1 cellular context compared by ENCODE assay signal in the genomic region with DNA sequence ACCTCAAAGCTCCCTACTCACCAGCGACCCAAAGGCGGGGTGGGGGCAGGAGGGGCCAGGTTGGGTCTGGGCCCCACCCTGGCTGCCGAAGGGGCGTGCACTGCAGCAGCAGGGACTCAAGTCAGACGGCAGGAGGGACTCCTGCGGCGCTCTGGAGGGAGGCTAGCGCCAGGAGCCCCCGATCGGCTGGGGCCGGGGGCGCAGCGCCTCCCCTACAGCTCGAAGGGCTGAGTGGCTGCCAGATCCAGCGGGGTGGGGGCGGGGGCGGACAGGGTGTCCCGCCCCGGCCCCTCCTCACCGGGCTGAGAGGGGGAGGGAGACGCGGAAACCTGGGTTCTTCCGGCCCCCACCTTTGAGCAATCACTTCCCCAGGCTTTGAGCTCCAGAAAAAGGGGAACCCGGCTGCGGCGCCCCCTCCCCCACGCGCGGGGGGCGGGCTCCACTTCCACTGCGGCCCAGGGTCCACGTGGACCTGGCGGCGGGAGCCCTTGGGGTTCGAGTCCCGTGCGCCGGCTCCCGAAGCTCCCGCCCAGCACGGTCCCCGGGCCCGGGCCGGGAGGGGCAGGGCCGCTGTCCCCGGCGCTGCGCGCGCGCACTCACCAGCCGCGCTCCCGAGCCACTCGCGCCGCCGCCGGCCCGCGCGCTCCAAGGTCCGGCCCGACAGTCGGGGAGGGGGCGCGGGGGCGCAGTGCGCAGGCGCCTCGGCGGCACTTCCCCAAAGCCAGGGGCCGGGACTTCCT.
A peak's percentile ranks its signal among the peaks of the same experiment; 100 is the strongest.
TF ChIP-seq lines count a peak whose summit lies in the region.

RGS19 (minus strand) TSS at position 246 of the 740 bp plus-strand sequence. CDS start 2,632 bp downstream, outside the sequence.

TF ChIP-seq in HepG2, 621 proteins besides CTCF, POLR2A, EP300 and RAD21 (continued from another document and continues in another):
- TF ChIP-seq, protein P1, sequence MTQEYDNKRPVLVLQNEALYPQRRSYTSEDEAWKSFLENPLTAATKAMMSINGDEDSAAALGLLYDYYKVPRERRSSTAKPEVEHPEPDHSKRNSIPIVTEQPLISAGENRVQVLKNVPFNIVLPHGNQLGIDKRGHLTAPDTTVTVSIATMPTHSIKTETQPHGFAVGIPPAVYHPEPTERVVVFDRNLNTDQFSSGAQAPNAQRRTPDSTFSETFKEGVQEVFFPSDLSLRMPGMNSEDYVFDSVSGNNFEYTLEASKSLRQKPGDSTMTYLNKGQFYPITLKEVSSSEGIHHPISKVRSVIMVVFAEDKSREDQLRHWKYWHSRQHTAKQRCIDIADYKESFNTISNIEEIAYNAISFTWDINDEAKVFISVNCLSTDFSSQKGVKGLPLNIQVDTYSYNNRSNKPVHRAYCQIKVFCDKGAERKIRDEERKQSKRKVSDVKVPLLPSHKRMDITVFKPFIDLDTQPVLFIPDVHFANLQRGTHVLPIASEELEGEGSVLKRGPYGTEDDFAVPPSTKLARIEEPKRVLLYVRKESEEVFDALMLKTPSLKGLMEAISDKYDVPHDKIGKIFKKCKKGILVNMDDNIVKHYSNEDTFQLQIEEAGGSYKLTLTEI (CRISPR knock-in tag; conservative IDR thresholded peaks at IDR 0.05) = no peak
- TF ChIP-seq CHCHD3 (CRISPR knock-in tag; IDR thresholded peaks at IDR 0.05) = no peak
- no peak for TF ChIP-seq ZZZ3 (CRISPR knock-in tag; IDR thresholded peaks at IDR 0.05; ENCODE audit: borderline replicate concordance)
- TF ChIP-seq, protein P2, sequence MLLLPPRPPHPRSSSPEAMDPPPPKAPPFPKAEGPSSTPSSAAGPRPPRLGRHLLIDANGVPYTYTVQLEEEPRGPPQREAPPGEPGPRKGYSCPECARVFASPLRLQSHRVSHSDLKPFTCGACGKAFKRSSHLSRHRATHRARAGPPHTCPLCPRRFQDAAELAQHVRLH (CRISPR knock-in tag; IDR thresholded peaks at IDR 0.05; ENCODE audit: borderline replicate concordance, low read depth) = 0 out of 2 replicates have a peak, but pooled peaks have one; percentile 26
- no peak for TF ChIP-seq TCF7L2 (IDR thresholded peaks at IDR 0.05; ENCODE audit: low read depth, low read length)
- TF ChIP-seq, protein P3, sequence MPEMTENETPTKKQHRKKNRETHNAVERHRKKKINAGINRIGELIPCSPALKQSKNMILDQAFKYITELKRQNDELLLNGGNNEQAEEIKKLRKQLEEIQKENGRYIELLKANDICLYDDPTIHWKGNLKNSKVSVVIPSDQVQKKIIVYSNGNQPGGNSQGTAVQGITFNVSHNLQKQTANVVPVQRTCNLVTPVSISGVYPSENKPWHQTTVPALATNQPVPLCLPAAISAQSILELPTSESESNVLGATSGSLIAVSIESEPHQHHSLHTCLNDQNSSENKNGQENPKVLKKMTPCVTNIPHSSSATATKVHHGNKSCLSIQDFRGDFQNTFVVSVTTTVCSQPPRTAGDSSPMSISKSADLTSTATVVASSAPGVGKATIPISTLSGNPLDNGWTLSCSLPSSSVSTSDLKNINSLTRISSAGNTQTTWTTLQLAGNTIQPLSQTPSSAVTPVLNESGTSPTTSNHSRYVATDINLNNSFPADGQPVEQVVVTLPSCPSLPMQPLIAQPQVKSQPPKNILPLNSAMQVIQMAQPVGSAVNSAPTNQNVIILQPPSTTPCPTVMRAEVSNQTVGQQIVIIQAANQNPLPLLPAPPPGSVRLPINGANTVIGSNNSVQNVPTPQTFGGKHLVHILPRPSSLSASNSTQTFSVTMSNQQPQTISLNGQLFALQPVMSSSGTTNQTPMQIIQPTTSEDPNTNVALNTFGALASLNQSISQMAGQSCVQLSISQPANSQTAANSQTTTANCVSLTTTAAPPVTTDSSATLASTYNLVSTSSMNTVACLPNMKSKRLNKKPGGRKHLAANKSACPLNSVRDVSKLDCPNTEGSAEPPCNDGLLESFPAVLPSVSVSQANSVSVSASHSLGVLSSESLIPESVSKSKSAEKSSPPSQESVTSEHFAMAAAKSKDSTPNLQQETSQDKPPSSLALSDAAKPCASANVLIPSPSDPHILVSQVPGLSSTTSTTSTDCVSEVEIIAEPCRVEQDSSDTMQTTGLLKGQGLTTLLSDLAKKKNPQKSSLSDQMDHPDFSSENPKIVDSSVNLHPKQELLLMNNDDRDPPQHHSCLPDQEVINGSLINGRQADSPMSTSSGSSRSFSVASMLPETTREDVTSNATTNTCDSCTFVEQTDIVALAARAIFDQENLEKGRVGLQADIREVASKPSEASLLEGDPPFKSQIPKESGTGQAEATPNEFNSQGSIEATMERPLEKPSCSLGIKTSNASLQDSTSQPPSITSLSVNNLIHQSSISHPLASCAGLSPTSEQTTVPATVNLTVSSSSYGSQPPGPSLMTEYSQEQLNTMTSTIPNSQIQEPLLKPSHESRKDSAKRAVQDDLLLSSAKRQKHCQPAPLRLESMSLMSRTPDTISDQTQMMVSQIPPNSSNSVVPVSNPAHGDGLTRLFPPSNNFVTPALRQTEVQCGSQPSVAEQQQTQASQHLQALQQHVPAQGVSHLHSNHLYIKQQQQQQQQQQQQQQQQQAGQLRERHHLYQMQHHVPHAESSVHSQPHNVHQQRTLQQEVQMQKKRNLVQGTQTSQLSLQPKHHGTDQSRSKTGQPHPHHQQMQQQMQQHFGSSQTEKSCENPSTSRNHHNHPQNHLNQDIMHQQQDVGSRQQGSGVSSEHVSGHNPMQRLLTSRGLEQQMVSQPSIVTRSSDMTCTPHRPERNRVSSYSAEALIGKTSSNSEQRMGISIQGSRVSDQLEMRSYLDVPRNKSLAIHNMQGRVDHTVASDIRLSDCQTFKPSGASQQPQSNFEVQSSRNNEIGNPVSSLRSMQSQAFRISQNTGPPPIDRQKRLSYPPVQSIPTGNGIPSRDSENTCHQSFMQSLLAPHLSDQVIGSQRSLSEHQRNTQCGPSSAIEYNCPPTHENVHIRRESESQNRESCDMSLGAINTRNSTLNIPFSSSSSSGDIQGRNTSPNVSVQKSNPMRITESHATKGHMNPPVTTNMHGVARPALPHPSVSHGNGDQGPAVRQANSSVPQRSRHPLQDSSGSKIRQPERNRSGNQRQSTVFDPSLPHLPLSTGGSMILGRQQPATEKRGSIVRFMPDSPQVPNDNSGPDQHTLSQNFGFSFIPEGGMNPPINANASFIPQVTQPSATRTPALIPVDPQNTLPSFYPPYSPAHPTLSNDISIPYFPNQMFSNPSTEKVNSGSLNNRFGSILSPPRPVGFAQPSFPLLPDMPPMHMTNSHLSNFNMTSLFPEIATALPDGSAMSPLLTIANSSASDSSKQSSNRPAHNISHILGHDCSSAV (CRISPR knock-in tag; IDR thresholded peaks at IDR 0.05; ENCODE audit: borderline replicate concordance) = no peak
- TF ChIP-seq ZNF850 (CRISPR knock-in tag; conservative IDR thresholded peaks at IDR 0.05) = no peak; the same call in 1 of the 2 replicates
- 0 out of 2 replicates have a peak, but pooled peaks have one; percentile 8 for TF ChIP-seq ZNF576 (CRISPR knock-in tag; IDR thresholded peaks at IDR 0.05)
- TF ChIP-seq RELA (CRISPR knock-in tag; IDR thresholded peaks at IDR 0.05) = no peak
- TF ChIP-seq PREB (CRISPR knock-in tag; IDR thresholded peaks at IDR 0.05) = no peak
- TF ChIP-seq ZBTB25 (CRISPR knock-in tag; IDR thresholded peaks at IDR 0.05) = no peak; the same call in 1 of the 2 replicates
- no peak for TF ChIP-seq ZNF839 (CRISPR knock-in tag; IDR thresholded peaks at IDR 0.05; ENCODE audit: borderline replicate concordance)
- no peak for TF ChIP-seq RNF2 (conservative IDR thresholded peaks at IDR 0.05; ENCODE audit: low read depth)
- TF ChIP-seq ZNF597 (CRISPR knock-in tag; IDR thresholded peaks at IDR 0.05) = 0 out of 2 replicates have a peak, but pooled peaks have one; percentile 39
- TF ChIP-seq HDAC2 (CRISPR knock-in tag; IDR thresholded peaks at IDR 0.05) = peak; percentile 71
- no peak for TF ChIP-seq NFRKB (IDR thresholded peaks at IDR 0.05)
- TF ChIP-seq ZNF605 (CRISPR knock-in tag; IDR thresholded peaks at IDR 0.05) = 0 out of 2 replicates have a peak, but pooled peaks have one; percentile 59
- TF ChIP-seq, protein P4, sequence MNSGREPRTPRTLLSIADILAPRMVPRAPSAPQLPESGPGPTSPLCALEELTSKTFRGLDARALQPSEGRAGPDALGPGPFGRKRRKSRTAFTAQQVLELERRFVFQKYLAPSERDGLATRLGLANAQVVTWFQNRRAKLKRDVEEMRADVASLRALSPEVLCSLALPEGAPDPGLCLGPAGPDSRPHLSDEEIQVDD (CRISPR knock-in tag; IDR thresholded peaks at IDR 0.05; ENCODE audit: borderline replicate concordance) = no peak
- TF ChIP-seq SP4 (CRISPR knock-in tag; IDR thresholded peaks at IDR 0.05) = peak; percentile 64
- TF ChIP-seq SMARCE1 (IDR thresholded peaks at IDR 0.05; ENCODE audit: borderline replicate concordance) = no peak
- no peak for TF ChIP-seq TSC22D2 (CRISPR knock-in tag; IDR thresholded peaks at IDR 0.05; ENCODE audit: borderline replicate concordance)
- no peak; the same call in 1 of the 2 replicates for TF ChIP-seq TBP (CRISPR knock-in tag; IDR thresholded peaks at IDR 0.05)
- no peak for TF ChIP-seq ZNF746 (CRISPR knock-in tag; IDR thresholded peaks at IDR 0.05)
- no peak for TF ChIP-seq WIZ (CRISPR knock-in tag; IDR thresholded peaks at IDR 0.05)
- no peak for TF ChIP-seq ZNF484 (CRISPR knock-in tag; IDR thresholded peaks at IDR 0.05; ENCODE audit: borderline replicate concordance, low read depth)
- TF ChIP-seq ZNF44 (CRISPR knock-in tag; IDR thresholded peaks at IDR 0.05) = no peak
- TF ChIP-seq ZNF639 (CRISPR knock-in tag; conservative IDR thresholded peaks at IDR 0.05) = peak; percentile 43; the same call in 1 of the 2 replicates
- TF ChIP-seq RFXANK (CRISPR knock-in tag; IDR thresholded peaks at IDR 0.05) = no peak
- no peak for TF ChIP-seq RBAK (CRISPR knock-in tag; IDR thresholded peaks at IDR 0.05)
- no peak for TF ChIP-seq ZNF430 (CRISPR knock-in tag; IDR thresholded peaks at IDR 0.05)
- no peak; the same call in 1 of the 2 replicates for TF ChIP-seq ZBTB43 (CRISPR knock-in tag; conservative IDR thresholded peaks at IDR 0.05)
- TF ChIP-seq ZNF512 (CRISPR knock-in tag; IDR thresholded peaks at IDR 0.05) = no peak
- TF ChIP-seq ZNF615 (CRISPR knock-in tag; IDR thresholded peaks at IDR 0.05; ENCODE audit: borderline replicate concordance) = no peak
- TF ChIP-seq ZKSCAN8 (CRISPR knock-in tag; IDR thresholded peaks at IDR 0.05; ENCODE audit: borderline replicate concordance) = no peak
- TF ChIP-seq DBP (CRISPR knock-in tag; IDR thresholded peaks at IDR 0.05; ENCODE audit: not compliant biosample characterization) = no peak
